Comparison of ENCODE assay signal across 10 cellular contexts in the genomic region with DNA sequence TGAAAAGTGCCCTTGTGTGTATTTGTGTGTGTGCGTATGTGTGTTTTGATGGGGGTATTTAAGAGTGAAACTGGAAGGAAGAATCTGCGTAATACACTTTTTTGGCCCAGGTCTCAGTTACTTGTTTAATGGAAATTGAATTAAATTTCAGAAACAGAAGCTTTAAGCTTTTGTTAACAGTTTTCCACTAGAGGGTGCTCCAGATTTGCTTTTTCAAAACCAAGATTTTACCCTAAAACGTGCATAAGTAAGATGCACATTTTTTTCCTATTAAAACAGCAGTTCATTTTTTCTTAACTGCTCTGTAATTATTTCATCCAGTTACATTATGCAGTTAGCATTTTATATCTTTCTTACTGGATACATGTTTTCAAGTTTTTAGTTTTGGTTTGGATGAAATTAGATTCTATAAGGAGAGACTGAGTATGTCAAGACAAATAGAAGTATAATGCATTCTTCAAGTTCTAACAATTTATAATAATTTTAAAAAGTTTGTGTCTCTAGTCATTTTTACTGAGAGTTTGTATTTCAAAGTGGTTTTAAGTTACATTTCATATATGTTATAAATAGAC.
DNase-seq lines count a peak whose midpoint lies in the region; ATAC-seq and TF ChIP-seq lines count a peak whose summit lies in the region.
"Had no signal": no experiment of that assay in that cellular context is flagged by ENCODE, and none has a peak within 500 bp of the region (broad histone marks: within the 10 kb centered on the region; RNA-seq: fewer than 3 reads in every experiment).

No MANE protein-coding gene starts in this region.

- no peaks in the 10 kb centered on the region for H3K9me3 ChIP-seq in CD4-positive, alpha-beta T cell (ENCODE audit: control insufficient read depth, low read length)
- no peaks in the 10 kb centered on the region for H3K9me3 ChIP-seq in WERI-Rb-1 (ENCODE audit: severe bottlenecking)

- peaks cover 52% of the 10 kb centered on the region for H3K36me3 Mint-ChIP-seq in CD4-positive, alpha-beta T cell (ENCODE audit: low read depth)
- H3K36me3 Mint-ChIP-seq in activated CD4-positive, alpha-beta memory T cell treated with anti-CD3 and anti-CD28 coated beads, Interleukin-2, amount 10 ng/mL, durations not matched to agents 7 days and 5 days (ENCODE audit: low read depth): peaks cover 30% of the 10 kb centered on the region

- TF ChIP-seq CTCF in CD4-positive, alpha-beta T cell (IDR thresholded peaks at IDR 0.05): peak; percentile 54
- 0 out of 2 replicates have a peak, but pooled peaks have one; percentile 7 for TF ChIP-seq CTCF in WERI-Rb-1 (IDR thresholded peaks at IDR 0.05; ENCODE audit: low read depth, low read length)

- no peak overlapping the region for H3K4me3 ChIP-seq in WERI-Rb-1 (ENCODE audit: low read depth, low read length)

- in situ Hi-C loops in KBM-7 (cut with MboI; ENCODE audit: low pct_unique_long_range_greater_than_20kb, low sequenced_read_pairs): no loop called here

- no peak for DNase-seq in CD4-positive, alpha-beta T cell
- DNase-seq in KBM-7: peak; percentile 18
- DNase-seq in WERI-Rb-1: no peak
- no peak for DNase-seq in left lobe of liver (ENCODE audit: low spot score)
- DNase-seq in putamen (ENCODE audit: low spot score): no peak
- no peak for DNase-seq in activated CD4-positive, alpha-beta memory T cell treated with anti-CD3 and anti-CD28 coated beads, Interleukin-2, amount 10 ng/mL, durations not matched to agents 7 days and 5 days
- no peak for DNase-seq in NCI-H1930 (lab: John Stamatoyannopoulos, UW)
- no peak for DNase-seq in NCI-H187 treated with DMSO at 0.1 percent for 48 hours (lab: John Stamatoyannopoulos, UW)
- DNase-seq: activated CD4-positive, CD25-positive, alpha-beta regulatory T cell had no signal

- POLR2A ChIA-PET in CD4-positive, alpha-beta T cell (lab: Charles Lee): no interaction called here
- POLR2A ChIA-PET in activated CD4-positive, alpha-beta memory T cell treated with anti-CD3 and anti-CD28 coated beads, Interleukin-2, amount 10 ng/mL, durations not matched to agents 7 days and 5 days (lab: Charles Lee): interaction anchor here (1.0 kb wide), 1 partner anchor 26 kb away, joined by 4 read pairs; no protein-coding TSS in a partner anchor

- no peaks in the 10 kb centered on the region for H3K27me3 Mint-ChIP-seq in CD4-positive, alpha-beta T cell
- H3K27me3 Mint-ChIP-seq in activated CD4-positive, alpha-beta memory T cell treated with anti-CD3 and anti-CD28 coated beads, Interleukin-2, amount 10 ng/mL, durations not matched to agents 7 days and 5 days: no peaks in the 10 kb centered on the region

- H3K36me3 ChIP-seq in WERI-Rb-1: peaks cover 7% of the 10 kb centered on the region; the same call in 1 of the 2 replicates

- no peaks in the 10 kb centered on the region for H3K27me3 ChIP-seq in CD4-positive, alpha-beta T cell (ENCODE audit: control insufficient read depth, insufficient read depth, low read length)
- H3K27me3 ChIP-seq in WERI-Rb-1 (ENCODE audit: insufficient read depth, low read depth, severe bottlenecking): no peaks in the 10 kb centered on the region

- H3K27ac Mint-ChIP-seq in CD4-positive, alpha-beta T cell: no peak overlapping the region
- H3K27ac Mint-ChIP-seq in activated CD4-positive, alpha-beta memory T cell treated with anti-CD3 and anti-CD28 coated beads, Interleukin-2, amount 10 ng/mL, durations not matched to agents 7 days and 5 days: no peak overlapping the region

- no peak overlapping the region for H3K4me3 Mint-ChIP-seq in CD4-positive, alpha-beta T cell
- no peak overlapping the region for H3K4me3 Mint-ChIP-seq in activated CD4-positive, alpha-beta memory T cell treated with anti-CD3 and anti-CD28 coated beads, Interleukin-2, amount 10 ng/mL, durations not matched to agents 7 days and 5 days

- no peak overlapping the region for H3K27ac ChIP-seq in CD4-positive, alpha-beta T cell (ENCODE audit: low read depth, low read length)
- no peak overlapping the region for H3K27ac ChIP-seq in WERI-Rb-1
- H3K27ac ChIP-seq: epithelial cell of prostate had no signal

- ATAC-seq in CD4-positive, alpha-beta T cell (ENCODE audit: poor library complexity): no peak
- peak; percentile 30 for ATAC-seq in left lobe of liver

- H3K9me3 Mint-ChIP-seq in CD4-positive, alpha-beta T cell: no peaks in the 10 kb centered on the region
- no peaks in the 10 kb centered on the region for H3K9me3 Mint-ChIP-seq in activated CD4-positive, alpha-beta memory T cell treated with anti-CD3 and anti-CD28 coated beads, Interleukin-2, amount 10 ng/mL, durations not matched to agents 7 days and 5 days

- CTCF ChIA-PET in CD4-positive, alpha-beta T cell (lab: Charles Lee): interaction anchor here (1.4 to 1.6 kb wide), 3 partner anchors 13 to 24 kb away, joined by 3 to 12 read pairs (median 6); no protein-coding TSS in a partner anchor
- CTCF ChIA-PET in activated CD4-positive, alpha-beta memory T cell treated with anti-CD3 and anti-CD28 coated beads, Interleukin-2, amount 10 ng/mL, durations not matched to agents 7 days and 5 days (lab: Charles Lee): interaction anchor here (0.7 to 5.5 kb wide), 12 partner anchors 9 to 112 kb away, joined by 3 to 47 read pairs (median 4); no protein-coding TSS in a partner anchor

- H3K4me1 Mint-ChIP-seq in CD4-positive, alpha-beta T cell (ENCODE audit: low read depth): peaks cover 15% of the 10 kb centered on the region
- peaks cover 22% of the 10 kb centered on the region for H3K4me1 Mint-ChIP-seq in activated CD4-positive, alpha-beta memory T cell treated with anti-CD3 and anti-CD28 coated beads, Interleukin-2, amount 10 ng/mL, durations not matched to agents 7 days and 5 days

- intact Hi-C loops in CD4-positive, alpha-beta T cell (cut with DNase I, micrococcal nuclease): no loop called here
